In the genomic region with DNA sequence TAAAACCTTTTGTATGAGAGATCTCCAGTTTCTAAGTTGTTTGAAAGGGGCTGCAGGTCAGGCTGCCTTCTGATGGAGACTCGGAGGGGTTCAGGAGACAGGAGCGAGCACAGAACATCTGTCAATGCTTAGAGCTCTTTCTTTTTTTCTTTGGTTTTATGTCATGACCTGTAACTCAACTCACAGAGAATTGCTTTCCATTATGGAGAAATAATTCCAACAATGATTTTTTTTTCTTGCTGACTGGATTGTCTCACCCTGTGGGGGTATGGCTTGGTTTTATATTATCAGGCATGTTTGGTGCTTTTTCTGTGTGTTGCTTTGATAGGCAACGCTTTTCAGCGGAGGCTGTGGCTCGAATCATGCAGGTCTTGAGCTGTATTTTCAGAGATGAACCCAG, we compare ENCODE assay signal across 24 cellular contexts. TPM values are rescaled to one million over a fixed set of nuclear protein-coding genes. Genes with fewer than 3 reads are reported as not detected.
"Had no signal": no experiment of that assay in that cellular context is flagged by ENCODE, and none has a peak within 500 bp of the region (broad histone marks: within the 10 kb centered on the region; RNA-seq: fewer than 3 reads in every experiment).

No MANE protein-coding gene starts in this region.

- H2AFZ ChIP-seq: hepatocyte had no signal

- DNase-seq: activated CD4-positive, alpha-beta T cell treated with anti-CD3 and anti-CD28 coated beads, Interleukin-2, amount 10 ng/mL, durations not matched to agents 24 days and 14 days; activated CD8-positive, alpha-beta memory T cell treated with anti-CD3 and anti-CD28 coated beads, Interleukin-2, amount 10 ng/mL, durations not matched to agents 7 days and 5 days; activated CD8-positive, alpha-beta T cell treated with anti-CD3 and anti-CD28 coated beads for 36 hours; activated gamma-delta T cell treated with Interleukin-2 at 50 U/mL for 16 hours; activated T-cell treated with anti-CD3 and anti-CD28 coated beads for 4 hours; brain microvascular endothelial cell; central memory CD4-positive, alpha-beta T cell; foreskin melanocyte; glutamatergic neuron; immature natural killer cell; kidney glomerular epithelial cell; left ventricle myocardium inferior; nucleus accumbens; right lobe of liver; stimulated activated CD4-positive, alpha-beta T cell treated with anti-CD3 and anti-CD28 coated beads, Interleukin-15, amount 100 ng/mL, for 24 hours; stomach; T-helper 2 cell; testis had no signal

- H3K4me1 ChIP-seq: ascending aorta, left ventricle myocardium inferior, right lobe of liver, stomach, testis had no signal

- H3K79me2 ChIP-seq: hepatocyte had no signal

- H3K4me3 ChIP-seq: ascending aorta, coronary artery, hepatocyte, left ventricle myocardium inferior, right lobe of liver, SK-N-MC, smooth muscle cell, stomach, testis had no signal

- H3K4me2 ChIP-seq: hepatocyte, smooth muscle cell had no signal

- H3K27ac ChIP-seq: ascending aorta, brain microvascular endothelial cell, coronary artery, hepatocyte, left ventricle myocardium inferior, right lobe of liver, SK-N-MC, stomach, testis had no signal

- H3K36me3 ChIP-seq: ascending aorta, brain microvascular endothelial cell, left ventricle myocardium inferior, right lobe of liver, stomach had no signal

- H3K9me3 ChIP-seq: ascending aorta, left ventricle myocardium inferior, right lobe of liver, stomach, testis had no signal

- ATAC-seq: activated CD8-positive, alpha-beta memory T cell treated with anti-CD3 and anti-CD28 coated beads, Interleukin-2, amount 10 ng/mL, durations not matched to agents 7 days and 5 days; activated CD8-positive, alpha-beta T cell treated with anti-CD3 and anti-CD28 coated beads for 36 hours; right lobe of liver; stimulated activated memory B cell treated with anti-CD40 and anti-IgM and Interleukin-4, amounts not matched to agents 10 μg/mL and 1 μg/mL and 100 μg/mL, for 72 hours had no signal

- H3K27me3 ChIP-seq: ascending aorta, brain microvascular endothelial cell, hepatocyte, right lobe of liver, stomach, testis had no signal

RNA-seq across cellular contexts. Expression of a gene that starts 10.8 kb away (rescaled TPM):
- total RNA-seq: activated CD4-positive, alpha-beta T cell treated with anti-CD3 and anti-CD28 coated beads, Interleukin-2, amount 10 ng/mL, durations not matched to agents 24 days and 14 days; activated CD8-positive, alpha-beta memory T cell treated with anti-CD3 and anti-CD28 coated beads, Interleukin-2, amount 10 ng/mL, durations not matched to agents 7 days and 5 days; activated CD8-positive, alpha-beta T cell treated with anti-CD3 and anti-CD28 coated beads for 36 hours had no signal
- polyA plus RNA-seq: immature natural killer cell had no signal
